ENCODE assay signal across 3 cellular contexts in genomic region chr1:113852694-113853093, GRCh38. TPM values are rescaled to one million over a fixed set of nuclear protein-coding genes. Genes with fewer than 3 reads are reported as not detected.
"Had no signal": no experiment of that assay in that cellular context is flagged by ENCODE, and none has a peak within 500 bp of the region (broad histone marks: within the 10 kb centered on the region; RNA-seq: fewer than 3 reads in every experiment).

No MANE protein-coding gene starts in this region.

RNA-seq across cellular contexts. Expression of gene BCL2L15, which starts 34.7 kb away (rescaled TPM):
- total RNA-seq: M059J, Right ventricle myocardium inferior, SK-MEL-5 had no signal
